In the genomic region with DNA sequence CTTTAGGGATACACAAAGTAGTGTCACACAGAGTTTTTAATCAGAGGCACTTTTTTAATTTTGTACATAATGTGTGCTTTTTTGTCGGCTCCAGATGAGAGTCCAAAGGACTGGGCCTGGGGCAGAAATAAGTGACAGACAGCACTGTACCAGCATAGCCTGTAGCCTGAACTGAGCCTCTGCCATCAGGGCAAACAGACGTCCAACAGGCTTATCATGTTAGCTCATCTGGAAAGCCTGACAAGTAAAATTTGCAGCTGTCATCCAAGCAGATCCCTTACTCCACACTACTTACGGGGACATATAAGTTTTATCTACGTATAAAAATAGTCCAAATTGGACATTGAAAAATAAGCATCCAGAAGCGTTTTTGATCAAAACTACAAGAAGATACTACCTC, we compare ENCODE assay signal across 18 cellular contexts.
"Had no signal": no experiment of that assay in that cellular context is flagged by ENCODE, and none has a peak within 500 bp of the region (broad histone marks: within the 10 kb centered on the region; RNA-seq: fewer than 3 reads in every experiment).

No MANE protein-coding gene starts in this region.

- H3K4me1 Mint-ChIP-seq: activated naive CD4-positive, alpha-beta T cell treated with anti-CD3 and anti-CD28 coated beads, Interleukin-2, amount 50 U/mL, for 24 hours had no signal

- H3K27ac Mint-ChIP-seq: activated naive CD4-positive, alpha-beta T cell treated with anti-CD3 and anti-CD28 coated beads, Interleukin-2, amount 50 U/mL, for 24 hours; nephron progenitor cell; stimulated activated naive CD8-positive, alpha-beta T cell treated with anti-CD3 and anti-CD28 coated beads, Interleukin-15, Interleukin-2, amounts not matched to agents 100 ng/mL and 50 ng/mL, for 24 hours had no signal

- H3K4me1 ChIP-seq: adrenal gland, upper lobe of left lung had no signal

- DNase-seq: activated CD4-positive, CD25-positive, alpha-beta regulatory T cell treated with anti-CD3 and anti-CD28 coated beads, Interleukin-2, amount 50 U/mL, for 72 hours; activated CD8-positive, alpha-beta memory T cell treated with anti-CD3 and anti-CD28 coated beads for 24 hours; activated CD8-positive, alpha-beta memory T cell treated with anti-CD3 and anti-CD28 coated beads, Interleukin-2, amount 50 U/mL, for 48 hours; activated gamma-delta T cell; adrenal gland; cerebellar nuclear complex; cortex of kidney; left cardiac atrium; midbrain; nephron progenitor cell; nucleus accumbens; stimulated activated CD4-positive, alpha-beta T cell treated with anti-CD3 and anti-CD28 coated beads, Interleukin-15, amount 100 ng/mL, for 24 hours; stimulated activated CD4-positive, alpha-beta T cell treated with anti-CD3 and anti-CD28 coated beads, Interleukin-2, amount 100 ng/mL, for 48 hours; T-helper 1 cell; upper lobe of left lung had no signal

- H3K4me3 Mint-ChIP-seq: activated naive CD4-positive, alpha-beta T cell treated with anti-CD3 and anti-CD28 coated beads, Interleukin-2, amount 50 U/mL, for 24 hours; nephron progenitor cell; stimulated activated naive CD8-positive, alpha-beta T cell treated with anti-CD3 and anti-CD28 coated beads, Interleukin-15, Interleukin-2, amounts not matched to agents 100 ng/mL and 50 ng/mL, for 24 hours had no signal

- H3K36me3 ChIP-seq: adrenal gland, upper lobe of left lung had no signal

- H3K4me3 ChIP-seq: adrenal gland, upper lobe of left lung had no signal

- H3K27ac ChIP-seq: adrenal gland, upper lobe of left lung had no signal

- H3K36me3 Mint-ChIP-seq: activated naive CD4-positive, alpha-beta T cell treated with anti-CD3 and anti-CD28 coated beads, Interleukin-2, amount 50 U/mL, for 24 hours had no signal

- H3K27me3 ChIP-seq: adrenal gland, upper lobe of left lung had no signal

- H3K9me3 ChIP-seq: adrenal gland, upper lobe of left lung had no signal

- ATAC-seq: esophagus mucosa, left cardiac atrium had no signal
